1 cellular context compared by ENCODE assay signal in genomic region chr7:26667514-26668133, GRCh38.
TF ChIP-seq lines count a peak whose summit lies in the region.

No MANE protein-coding gene starts in this region.

TF ChIP-seq in K562, 482 proteins besides CTCF, POLR2A, EP300 and RAD21 (continued from another document):
- no peak for TF ChIP-seq NRF1 (conservative IDR thresholded peaks at IDR 0.05 in 1 of 2, IDR thresholded peaks at IDR 0.05 in 1 of 2)
- TF ChIP-seq ARID3A (IDR thresholded peaks at IDR 0.05; ENCODE audit: borderline replicate concordance, low read depth, low read length), result no peak
- 0 out of 2 replicates have a peak, but pooled peaks have one; percentile 28 for TF ChIP-seq ELF4 (CRISPR knock-in tag; IDR thresholded peaks at IDR 0.05)
- TF ChIP-seq FOXA1 (IDR thresholded peaks at IDR 0.05; ENCODE audit: borderline replicate concordance), result no peak
- no peak for TF ChIP-seq FOXK1 (CRISPR knock-in tag; IDR thresholded peaks at IDR 0.05; ENCODE audit: borderline replicate concordance)
- TF ChIP-seq SMC3 (conservative IDR thresholded peaks at IDR 0.05; ENCODE audit: insufficient read depth, low read depth, low read length), result peak; percentile 84
- no peak for TF ChIP-seq MYNN (IDR thresholded peaks at IDR 0.05)
- no peak for TF ChIP-seq MYNN (CRISPR knock-in tag; IDR thresholded peaks at IDR 0.05)
- no peak for TF ChIP-seq ZSCAN32 (CRISPR knock-in tag; IDR thresholded peaks at IDR 0.05)
- no peak for TF ChIP-seq RFX1 (IDR thresholded peaks at IDR 0.05)
- TF ChIP-seq MEF2A (IDR thresholded peaks at IDR 0.05; ENCODE audit: control insufficient read depth, low read depth, low read length), result no peak
- TF ChIP-seq KLF1 (tag; IDR thresholded peaks at IDR 0.05), result no peak
- TF ChIP-seq DEAF1 (CRISPR knock-in tag; IDR thresholded peaks at IDR 0.05), result peak; percentile 97
- TF ChIP-seq PRMT5 (CRISPR knock-in tag; IDR thresholded peaks at IDR 0.05), result no peak
- TF ChIP-seq CHD1 (IDR thresholded peaks at IDR 0.05; ENCODE audit: low read length), result no peak
- TF ChIP-seq NUFIP1 (IDR thresholded peaks at IDR 0.05; ENCODE audit: partially characterized antibody), result no peak
- TF ChIP-seq CGGBP1 (CRISPR knock-in tag; IDR thresholded peaks at IDR 0.05), result no peak
- no peak for TF ChIP-seq MBD1 (CRISPR knock-in tag; IDR thresholded peaks at IDR 0.05)
- no peak for TF ChIP-seq ZNF589 (CRISPR knock-in tag; IDR thresholded peaks at IDR 0.05; ENCODE audit: low read depth)
- no peak for TF ChIP-seq ZNF445 (CRISPR knock-in tag; IDR thresholded peaks at IDR 0.05; ENCODE audit: low read depth)
- peak; percentile 34; the same call in 1 of the 2 replicates for TF ChIP-seq SOX6 (IDR thresholded peaks at IDR 0.05)
- TF ChIP-seq MCM2 (IDR thresholded peaks at IDR 0.05; ENCODE audit: low read depth), result no peak
- no peak for TF ChIP-seq HDAC3 (IDR thresholded peaks at IDR 0.05; ENCODE audit: borderline replicate concordance, partially characterized antibody)
- TF ChIP-seq MAFG (tag; conservative IDR thresholded peaks at IDR 0.05), result peak; percentile 23; the same call in 1 of the 2 replicates
- TF ChIP-seq JUND (IDR thresholded peaks at IDR 0.05; ENCODE audit: borderline replicate concordance, low read depth, low read length), result 0 out of 2 replicates have a peak, but pooled peaks have one; percentile 42
- TF ChIP-seq JUND (tag; IDR thresholded peaks at IDR 0.05; ENCODE audit: borderline replicate concordance, low read depth, low read length), result no peak
- TF ChIP-seq ZNF316 (IDR thresholded peaks at IDR 0.05), result no peak
- no peak for TF ChIP-seq ARHGAP35 (IDR thresholded peaks at IDR 0.05; ENCODE audit: partially characterized antibody)
- no peak for TF ChIP-seq ZFP91 (CRISPR knock-in tag; IDR thresholded peaks at IDR 0.05)
- no peak for TF ChIP-seq SIRT6 (IDR thresholded peaks at IDR 0.05; ENCODE audit: low read depth, low read length)
- TF ChIP-seq PYGO2 (tag; IDR thresholded peaks at IDR 0.05), result no peak
- TF ChIP-seq EGR1 (conservative IDR thresholded peaks at IDR 0.05), result no peak
- no peak for TF ChIP-seq PHB2 (IDR thresholded peaks at IDR 0.05; ENCODE audit: low read depth)
- no peak for TF ChIP-seq ZNF77 (CRISPR knock-in tag; IDR thresholded peaks at IDR 0.05)
- TF ChIP-seq PBX2 (CRISPR knock-in tag; IDR thresholded peaks at IDR 0.05; ENCODE audit: low read depth), result no peak
- 0 out of 2 replicates have a peak, but pooled peaks have one; percentile 8 for TF ChIP-seq PBX2 (tag; conservative IDR thresholded peaks at IDR 0.05; ENCODE audit: low read depth)
- peak in 1 of 2 experiments; percentile 17; a peak in 1 of 4 replicates for TF ChIP-seq MNT (conservative IDR thresholded peaks at IDR 0.05)
- TF ChIP-seq MYBL2 (IDR thresholded peaks at IDR 0.05; ENCODE audit: low read depth), result no peak
- TF ChIP-seq MYBL2 (CRISPR knock-in tag; IDR thresholded peaks at IDR 0.05; ENCODE audit: borderline replicate concordance), result no peak
- no peak for TF ChIP-seq TFE3 (CRISPR knock-in tag; IDR thresholded peaks at IDR 0.05)
- peak; percentile 62; the same call in 1 of the 2 replicates for TF ChIP-seq RB1 (IDR thresholded peaks at IDR 0.05; ENCODE audit: low read depth)
- 0 out of 2 replicates have a peak, but pooled peaks have one; percentile 27 for TF ChIP-seq LCOR (CRISPR knock-in tag; IDR thresholded peaks at IDR 0.05)
- TF ChIP-seq KAT8 (IDR thresholded peaks at IDR 0.05; ENCODE audit: low read depth), result no peak
- no peak for TF ChIP-seq GTF2A2 (tag; IDR thresholded peaks at IDR 0.05)
